Comparison of ENCODE assay signal across 14 cellular contexts in the genomic region with DNA sequence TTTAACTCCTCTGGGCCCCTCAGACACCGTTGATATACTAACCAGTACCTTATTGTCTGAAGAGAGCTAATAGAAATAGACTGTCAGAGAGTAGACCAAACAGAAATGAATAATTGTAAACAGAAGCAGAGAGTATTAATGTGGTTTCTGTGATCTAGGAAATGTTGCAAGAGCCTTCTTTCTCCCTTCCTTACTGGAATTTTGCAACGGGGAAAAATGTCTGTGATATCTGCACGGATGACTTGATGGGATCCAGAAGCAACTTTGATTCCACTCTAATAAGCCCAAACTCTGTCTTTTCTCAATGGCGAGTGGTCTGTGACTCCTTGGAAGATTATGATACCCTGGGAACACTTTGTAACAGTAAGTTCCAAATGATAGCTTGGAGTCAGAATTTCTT. TPM values are rescaled to one million over a fixed set of nuclear protein-coding genes. Genes with fewer than 3 reads are reported as not detected.
DNase-seq lines count a peak whose midpoint lies in the region; ATAC-seq, FAIRE-seq and TF ChIP-seq lines count a peak whose summit lies in the region.
"Had no signal": no experiment of that assay in that cellular context is flagged by ENCODE, and none has a peak within 500 bp of the region (broad histone marks: within the 10 kb centered on the region; RNA-seq: fewer than 3 reads in every experiment).

No MANE protein-coding gene starts in this region.

- H3K27me3 ChIP-seq in heart left ventricle: no peaks in the 10 kb centered on the region
- H3K27me3 ChIP-seq in stomach: no peaks in the 10 kb centered on the region

- H3K4me1 ChIP-seq in heart left ventricle (peaks cover 0 to 12% (median 2%) of the 10 kb centered on the region in 12 donors), stomach (peaks cover 0 to 28% (median 13%) of the 10 kb centered on the region in 4 donors)

- no peak for TF ChIP-seq POLR2A in heart left ventricle (IDR thresholded peaks at IDR 0.05)
- TF ChIP-seq POLR2A in stomach (IDR thresholded peaks at IDR 0.05): no peak

- DNase-seq in DMS79 treated with DMSO at 0.1 percent for 48 hours (lab: John Stamatoyannopoulos, UW) (peak; percentile 2), DMS79 (lab: John Stamatoyannopoulos, UW) (no peak), heart left ventricle (no peak), stomach (no peak), SIG-M5 (lab: John Stamatoyannopoulos, UW) (no peak), NCI-H1694 (lab: John Stamatoyannopoulos, UW) (no peak), caudate nucleus (lab: John Stamatoyannopoulos, UW) (no peak)
- DNase-seq: activated CD8-positive, alpha-beta memory T cell treated with anti-CD3 and anti-CD28 coated beads for 24 hours; activated gamma-delta T cell; NCI-H2029 had no signal

- H3K4me3 ChIP-seq in heart left ventricle: peak overlapping the region in 9 of 12 donors; percentile 4 to 55 (median 44)
- no peak overlapping the region for H3K4me3 ChIP-seq in stomach

- peak in 1 of 4 donors; percentile 11 for ATAC-seq in heart left ventricle

- TF ChIP-seq CTCF in heart left ventricle (IDR thresholded peaks at IDR 0.05): no peak
- no peak for TF ChIP-seq CTCF in stomach (IDR thresholded peaks at IDR 0.05)

- intact Hi-C loops in heart left ventricle (cut with DNase I) (no loop called here), stomach (cut with DNase I; ENCODE audit: low total_unique reads) (no loop called here)

- peak; percentile 100 for FAIRE-seq in TTC549 (lab: Jason Lieb, UNC)

- 28 to 40% (median 37%) methylated on average over 4 of the region's 4 CpGs for WGBS in heart left ventricle, 4 donors
- 38 to 50% (median 44%) methylated on average over 4 of the region's 4 CpGs for WGBS in stomach, 5 donors

- no peak for TF ChIP-seq EP300 in stomach (IDR thresholded peaks at IDR 0.05)

- no peaks in the 10 kb centered on the region for H3K9me3 ChIP-seq in heart left ventricle
- H3K9me3 ChIP-seq in stomach: no peaks in the 10 kb centered on the region

- H3K27ac ChIP-seq in heart left ventricle: peak overlapping the region in 3 of 12 donors; percentile 1 to 19 (median 11)
- peak overlapping the region in 4 of 5 donors; percentile 2 to 24 (median 16) for H3K27ac ChIP-seq in stomach
- no peak overlapping the region for H3K27ac ChIP-seq in caudate nucleus (ENCODE audit: low read depth, low read length)
- H3K27ac ChIP-seq: HL-60, VCaP had no signal

- H3K36me3 ChIP-seq in heart left ventricle: peaks cover 0 to 6% (median 0%) of the 10 kb centered on the region in 9 donors
- no peaks in the 10 kb centered on the region for H3K36me3 ChIP-seq in stomach

RNA-seq across cellular contexts. Expression of gene TYRP1, which starts 5.1 kb away (rescaled TPM):
- total RNA-seq in heart left ventricle (100 to 1,000 TPM in 3 of 9 donors, 10 to 100 TPM in 6; 51.7 to 122 (median 93.2) TPM), stomach (1 to 10 TPM in 1 of 5 donors, not detected in 4; 2.9 TPM)
- polyA plus RNA-seq in heart left ventricle (10 to 100 TPM; 12.7 to 15.6 TPM), stomach (1 to 10 TPM in 2 of 3 donors, under 1 TPM in 1; 0.18 to 4.7 (median 1.4) TPM)
- total RNA-seq: epithelial cell of proximal tubule had no signal

Comparison
In these comparisons a context has a peak if more than half of its experiments do, and no peak if none do; other contexts are left out.
1. H3K4me3 ChIP-seq: peak in heart left ventricle (9 of 12); none in stomach (0 of 4).
2. RNA of gene TYRP1, which starts 5.1 kb away (total RNA-seq): 51.7 to 122 TPM in heart left ventricle; 2.9 TPM in stomach; every median in the first group is over 10 times any median in the second.